Comparison of ENCODE assay signal across 9 cellular contexts in genomic region chr2:191691016-191691725, GRCh38. TPM values are rescaled to one million over a fixed set of nuclear protein-coding genes. Genes with fewer than 3 reads are reported as not detected.
DNase-seq lines count a peak whose midpoint lies in the region; ATAC-seq and TF ChIP-seq lines count a peak whose summit lies in the region.
"Had no signal": no experiment of that assay in that cellular context is flagged by ENCODE, and none has a peak within 500 bp of the region (broad histone marks: within the 10 kb centered on the region; RNA-seq: fewer than 3 reads in every experiment).

No MANE protein-coding gene starts in this region.

- peak overlapping the region; percentile 53 for H3K4me3 ChIP-seq in CD4-positive, CD25-positive, alpha-beta regulatory T cell (ENCODE audit: low read depth, low read length)

- peaks cover 21% of the 10 kb centered on the region for H3K4me1 ChIP-seq in CD4-positive, CD25-positive, alpha-beta regulatory T cell (ENCODE audit: control insufficient read depth, insufficient read depth, low read length, poor library complexity, severe bottlenecking)

- no peaks in the 10 kb centered on the region for H3K9me3 ChIP-seq in CD4-positive, CD25-positive, alpha-beta regulatory T cell (ENCODE audit: control insufficient read depth in 2 of 2, low read length in 2 of 2)

- peak; percentile 87 for TF ChIP-seq CTCF in VCaP (conservative IDR thresholded peaks at IDR 0.05)

- ATAC-seq in CD4-positive, CD25-positive, alpha-beta regulatory T cell (ENCODE audit: low read depth in 2 of 2) = peak; percentile 85 to 95
- ATAC-seq in GM18505 (IDR thresholded peaks at IDR 0.05; ENCODE audit: unreplicated experiment) = peak; percentile 53
- ATAC-seq in HG02884 (IDR thresholded peaks at IDR 0.05; ENCODE audit: unreplicated experiment) = peak; percentile 61
- ATAC-seq in naive B cell (ENCODE audit: low read depth in 2 of 2) = peak; percentile 79 to 82

- DNase-seq in CD4-positive, CD25-positive, alpha-beta regulatory T cell = peak; percentile 38 to 87 (median 74)
- peak; percentile 17 for DNase-seq in NCI-H2081 treated with DMSO at 0.1 percent for 48 hours (lab: John Stamatoyannopoulos, UW)
- peak; percentile 56 for DNase-seq in epidermal melanocyte (ENCODE audit: insufficient read length, low spot score)
- DNase-seq in naive B cell = peak; percentile 60
- DNase-seq in NCI-H1930 (lab: John Stamatoyannopoulos, UW) = no peak

- peaks cover 39% of the 10 kb centered on the region for H3K36me3 ChIP-seq in CD4-positive, CD25-positive, alpha-beta regulatory T cell (ENCODE audit: control insufficient read depth, insufficient read depth, low read length)

- no peak for TF ChIP-seq POLR2A in GM18505 (IDR thresholded peaks at IDR 0.05; ENCODE audit: borderline replicate concordance, extremely low read depth, insufficient read depth, insufficient read length)

- peak overlapping the region; percentile 1 to 79 (median 33) for H3K27ac Mint-ChIP-seq in CD4-positive, CD25-positive, alpha-beta regulatory T cell
- no peak overlapping the region for H3K27ac Mint-ChIP-seq in naive B cell

- H3K4me1 Mint-ChIP-seq in CD4-positive, CD25-positive, alpha-beta regulatory T cell = peaks cover 21 to 63% (median 37%) of the 10 kb centered on the region in 4 donors
- H3K4me1 Mint-ChIP-seq in naive B cell = peaks cover 3 to 15% (median 12%) of the 10 kb centered on the region in 3 donors

- peaks cover 10% of the 10 kb centered on the region for H3K36me3 Mint-ChIP-seq in CD4-positive, CD25-positive, alpha-beta regulatory T cell
- H3K36me3 Mint-ChIP-seq in naive B cell = no peaks in the 10 kb centered on the region

- no peaks in the 10 kb centered on the region for H3K27me3 ChIP-seq in CD4-positive, CD25-positive, alpha-beta regulatory T cell (ENCODE audit: control insufficient read depth, insufficient read depth, low read length)

- H3K27me3 Mint-ChIP-seq in CD4-positive, CD25-positive, alpha-beta regulatory T cell = no peaks in the 10 kb centered on the region
- H3K27me3 Mint-ChIP-seq in naive B cell = no peaks in the 10 kb centered on the region

- peak overlapping the region; percentile 60 for H3K27ac ChIP-seq in CD4-positive, CD25-positive, alpha-beta regulatory T cell (ENCODE audit: insufficient read depth, low read length, poor library complexity, severe bottlenecking)
- H3K27ac ChIP-seq in VCaP = no peak overlapping the region

- no peaks in the 10 kb centered on the region for H3K9me3 Mint-ChIP-seq in CD4-positive, CD25-positive, alpha-beta regulatory T cell
- no peaks in the 10 kb centered on the region for H3K9me3 Mint-ChIP-seq in naive B cell
- H3K9me3 Mint-ChIP-seq: activated naive CD4-positive, alpha-beta T cell treated with anti-CD3 and anti-CD28 coated beads, Interleukin-2, amount 50 U/mL, for 72 hours had no signal

- H3K4me3 Mint-ChIP-seq in CD4-positive, CD25-positive, alpha-beta regulatory T cell = peak overlapping the region in 1 of 4 donors; percentile 7
- H3K4me3 Mint-ChIP-seq in naive B cell = no peak overlapping the region

RNA-seq across cellular contexts. Expression of gene NABP1, which starts 13.2 kb away (rescaled TPM):
- 170 TPM for total RNA-seq in CD4-positive, CD25-positive, alpha-beta regulatory T cell
- 10 to 100 TPM; 23.2 to 28.7 (median 26.4) TPM for polyA plus RNA-seq in CD4-positive, CD25-positive, alpha-beta regulatory T cell
- polyA plus RNA-seq in naive B cell (ENCODE audit: low read depth in 6 of 6) = 1 to 10 TPM; 2.1 to 8.0 (median 4.8) TPM

Comparison
In these comparisons a context has a peak if more than half of its experiments do, and no peak if none do; other contexts are left out.
1. DNase-seq: peak in CD4-positive, CD25-positive, alpha-beta regulatory T cell (3 of 3), NCI-H2081 treated with DMSO at 0.1 percent for 48 hours (single experiment), epidermal melanocyte (single experiment) and naive B cell (single experiment); none in NCI-H1930 (0 of 2).
2. H3K27ac Mint-ChIP-seq: peak in CD4-positive, CD25-positive, alpha-beta regulatory T cell (3 of 3); none in naive B cell (0 of 6).
3. Peak in every context shown above with its lines, with median percentiles within 50 percentile points of each other: ATAC-seq.